In genomic region chr21:46083271-46084040, GRCh38 we compare ENCODE assay signal across 1 cellular context.
TF ChIP-seq lines count a peak whose summit lies in the region.

No MANE protein-coding gene starts in this region.

TF ChIP-seq in IMR-90, 13 proteins besides CTCF, POLR2A, EP300 and RAD21:
- TF ChIP-seq ELK1 (IDR thresholded peaks at IDR 0.05; ENCODE audit: borderline replicate concordance, low read depth, low read length) (no peak), MAFK (IDR thresholded peaks at IDR 0.05; ENCODE audit: low read depth, low read length) (no peak), MXI1 (IDR thresholded peaks at IDR 0.05; ENCODE audit: borderline replicate concordance, low read depth, low read length) (no peak), CEBPB (IDR thresholded peaks at IDR 0.05; ENCODE audit: low read depth, low read length) (no peak), CHD1 (IDR thresholded peaks at IDR 0.05; ENCODE audit: low read depth, low read length) (no peak), MAZ (IDR thresholded peaks at IDR 0.05; ENCODE audit: borderline replicate concordance, low read depth, low read length) (no peak), NFE2L2 (IDR thresholded peaks at IDR 0.05; ENCODE audit: low read depth, low read length) (no peak), SMC3 (IDR thresholded peaks at IDR 0.05; ENCODE audit: low read depth, low read length) (no peak)
TF ChIP-seq in IMR-90: peak in this region for 0.
